Comparison of ENCODE assay signal across 7 cellular contexts in the genomic region with DNA sequence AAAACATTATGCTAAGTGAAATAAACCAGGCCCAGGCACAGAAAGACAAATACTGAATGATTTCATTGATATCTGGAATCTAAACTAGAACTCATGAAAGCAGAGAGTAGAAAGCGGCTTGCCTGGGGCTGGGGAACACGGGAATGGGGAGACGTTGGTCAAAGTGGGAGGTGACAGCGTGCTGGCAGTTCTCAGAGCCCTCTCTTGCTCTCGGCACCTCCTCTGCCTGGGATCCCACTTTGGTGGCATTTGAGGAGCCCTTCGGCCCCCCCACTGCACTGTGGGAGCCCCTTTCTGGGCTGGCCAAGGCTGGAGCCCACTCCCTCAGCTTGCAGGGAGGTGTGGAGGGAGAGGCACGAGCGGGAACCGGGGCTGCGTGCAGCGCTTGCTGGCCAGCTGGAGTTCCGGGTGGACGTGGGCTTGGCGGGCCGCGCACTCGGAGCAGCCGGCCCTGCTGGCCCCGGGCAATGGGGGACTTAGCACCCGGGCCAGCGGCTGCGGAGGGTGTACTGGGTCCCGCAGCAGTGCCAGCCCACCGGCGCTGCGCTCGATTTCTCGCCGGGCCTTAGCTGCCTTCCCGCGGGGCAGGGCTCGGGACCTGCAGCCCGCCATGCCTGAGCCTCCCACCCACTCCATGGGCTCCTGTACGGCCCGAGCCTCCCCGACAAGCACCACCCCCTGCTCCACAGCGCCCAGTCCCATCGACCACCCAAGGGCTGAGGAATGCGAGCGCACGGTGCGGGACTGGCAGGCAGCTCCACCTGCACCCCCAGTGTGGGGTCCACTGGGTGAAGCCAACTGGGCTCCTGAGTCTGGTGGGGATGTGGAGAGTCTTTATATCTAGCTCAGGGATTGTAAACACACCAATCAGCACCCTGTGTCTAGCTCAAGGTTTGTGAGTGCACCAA. TPM values are rescaled to one million over a fixed set of nuclear protein-coding genes. Genes with fewer than 3 reads are reported as not detected.
DNase-seq lines count a peak whose midpoint lies in the region; ATAC-seq and TF ChIP-seq lines count a peak whose summit lies in the region.
"Not testable (repeated sequence)": the region's sequence is repeated elsewhere in the genome, so short reads cannot be mapped to it uniquely, and the experiment has no call there.

No MANE protein-coding gene starts in this region.

- peaks cover 86% of the 10 kb centered on the region for H3K4me1 Mint-ChIP-seq in CD4-positive, alpha-beta T cell (ENCODE audit: low read depth)
- H3K4me1 Mint-ChIP-seq in activated B cell treated with CpG ODN at 0.5 μM for 24 hours (peaks cover 92% of the 10 kb centered on the region), immature natural killer cell (peaks cover 60 to 79% of the 10 kb centered on the region in 2 donors), osteocyte (ENCODE audit: unreplicated experiment) (peaks cover 21% of the 10 kb centered on the region)
- H3K4me1 Mint-ChIP-seq in activated T-cell treated with anti-CD3 and anti-CD28 coated beads, Interleukin-2, amount 50 U/mL, for 24 hours (ENCODE audit: low read depth) = peaks cover 91% of the 10 kb centered on the region
- H3K4me1 Mint-ChIP-seq in activated naive CD8-positive, alpha-beta T cell treated with anti-CD3 and anti-CD28 coated beads, Interleukin-2, amount 10 ng/mL, durations not matched to agents 7 days and 5 days = peaks cover 81% of the 10 kb centered on the region

- peaks cover 71% of the 10 kb centered on the region for H3K4me1 ChIP-seq in Karpas-422 (ENCODE audit: low read length)

- not testable (repeated sequence) for H3K27me3 ChIP-seq in CD4-positive, alpha-beta T cell (ENCODE audit: control insufficient read depth, insufficient read depth, low read length); Karpas-422 (ENCODE audit: low read length)

- not testable (repeated sequence) for H3K36me3 ChIP-seq in Karpas-422 (ENCODE audit: insufficient read depth, low read length)

- H3K9me2 ChIP-seq in Karpas-422 (replicated peaks; ENCODE audit: insufficient read depth, low read length) = not testable (repeated sequence)

- intact Hi-C loops in CD4-positive, alpha-beta T cell (cut with DNase I, micrococcal nuclease) = loop anchor here in 1 of 2 experiments (1.0 to 5.0 kb wide), 4 partner anchors 9 to 43 kb away; a partner anchor contains a TSS
- intact Hi-C loops in activated B cell treated with CpG ODN at 0.5 μM for 24 hours (cut with micrococcal nuclease) = not testable (repeated sequence)

- H3K27me3 Mint-ChIP-seq in CD4-positive, alpha-beta T cell; activated B cell treated with CpG ODN at 0.5 μM for 24 hours; activated T-cell treated with anti-CD3 and anti-CD28 coated beads, Interleukin-2, amount 50 U/mL, for 24 hours; activated naive CD8-positive, alpha-beta T cell treated with anti-CD3 and anti-CD28 coated beads, Interleukin-2, amount 10 ng/mL, durations not matched to agents 7 days and 5 days; osteocyte (ENCODE audit: unreplicated experiment): not testable (repeated sequence)
- H3K27me3 Mint-ChIP-seq in immature natural killer cell (ENCODE audit: low read depth in 3 of 3) = peaks cover 0 to 28% (median 11%) of the 10 kb centered on the region in 3 donors

- H3K4me3 Mint-ChIP-seq in CD4-positive, alpha-beta T cell = peak overlapping the region; percentile 38
- H3K4me3 Mint-ChIP-seq in activated B cell treated with CpG ODN at 0.5 μM for 24 hours; osteocyte (ENCODE audit: unreplicated experiment): not testable (repeated sequence)
- peak overlapping the region; percentile 88 for H3K4me3 Mint-ChIP-seq in activated T-cell treated with anti-CD3 and anti-CD28 coated beads, Interleukin-2, amount 50 U/mL, for 24 hours
- peak overlapping the region; percentile 48 for H3K4me3 Mint-ChIP-seq in activated naive CD8-positive, alpha-beta T cell treated with anti-CD3 and anti-CD28 coated beads, Interleukin-2, amount 10 ng/mL, durations not matched to agents 7 days and 5 days
- peak overlapping the region in 1 of 5 donors; percentile 32 for H3K4me3 Mint-ChIP-seq in immature natural killer cell

- peak overlapping the region; percentile 91 for H3K27ac ChIP-seq in CD4-positive, alpha-beta T cell (ENCODE audit: low read depth, low read length)
- H3K27ac ChIP-seq in Karpas-422 (ENCODE audit: low read length) = peak overlapping the region; percentile 77

- H3K4me2 ChIP-seq in Karpas-422 (ENCODE audit: low read depth, low read length, poor library complexity, severe bottlenecking) = not testable (repeated sequence)

- not testable (repeated sequence) for ATAC-seq in CD4-positive, alpha-beta T cell (ENCODE audit: poor library complexity); activated B cell treated with CpG ODN at 0.5 μM for 24 hours (ENCODE audit: low read depth); activated naive CD8-positive, alpha-beta T cell treated with anti-CD3 and anti-CD28 coated beads, Interleukin-2, amount 10 ng/mL, durations not matched to agents 7 days and 5 days (ENCODE audit: low read depth)

- POLR2A ChIA-PET in CD4-positive, alpha-beta T cell (lab: Charles Lee) = interaction anchor here (1.4 to 2.0 kb wide), 4 partner anchors 10 to 130 kb away, joined by 6 to 11 read pairs (median 8); no protein-coding TSS in a partner anchor
- POLR2A ChIA-PET in activated B cell treated with CpG ODN at 0.5 μM for 24 hours (lab: Charles Lee) = interaction anchor here (1.2 to 6.7 kb wide), 3 partner anchors 32 to 51 kb away, joined by 5 to 93 read pairs (median 21); no protein-coding TSS in a partner anchor
- POLR2A ChIA-PET in activated naive CD8-positive, alpha-beta T cell treated with anti-CD3 and anti-CD28 coated beads, Interleukin-2, amount 10 ng/mL, durations not matched to agents 7 days and 5 days (lab: Charles Lee) = interaction anchor here (1.5 to 2.2 kb wide), 2 partner anchors 10 to 80 kb away, joined by 4 to 6 read pairs; no protein-coding TSS in a partner anchor

- not testable (repeated sequence) for TF ChIP-seq CTCF in CD4-positive, alpha-beta T cell (IDR thresholded peaks at IDR 0.05); activated B cell treated with CpG ODN at 0.5 μM for 24 hours (IDR thresholded peaks at IDR 0.05); osteocyte (IDR thresholded peaks at IDR 0.05)

- H4K20me1 ChIP-seq in Karpas-422 (ENCODE audit: insufficient read depth, low read depth, low read length) = not testable (repeated sequence)

- H3K79me2 ChIP-seq in Karpas-422 (ENCODE audit: low read length) = not testable (repeated sequence)

- H3K27ac Mint-ChIP-seq in CD4-positive, alpha-beta T cell = peak overlapping the region; percentile 95
- H3K27ac Mint-ChIP-seq in activated B cell treated with CpG ODN at 0.5 μM for 24 hours (peak overlapping the region; percentile 97), immature natural killer cell (peak overlapping the region; percentile 96 to 100 (median 98))
- peak overlapping the region; percentile 100 for H3K27ac Mint-ChIP-seq in activated T-cell treated with anti-CD3 and anti-CD28 coated beads, Interleukin-2, amount 50 U/mL, for 24 hours
- H3K27ac Mint-ChIP-seq in activated naive CD8-positive, alpha-beta T cell treated with anti-CD3 and anti-CD28 coated beads, Interleukin-2, amount 10 ng/mL, durations not matched to agents 7 days and 5 days = peak overlapping the region; percentile 100
- not testable (repeated sequence) for H3K27ac Mint-ChIP-seq in osteocyte (ENCODE audit: unreplicated experiment)

- H3K9me3 Mint-ChIP-seq in CD4-positive, alpha-beta T cell; activated B cell treated with CpG ODN at 0.5 μM for 24 hours; activated T-cell treated with anti-CD3 and anti-CD28 coated beads, Interleukin-2, amount 50 U/mL, for 24 hours; activated naive CD8-positive, alpha-beta T cell treated with anti-CD3 and anti-CD28 coated beads, Interleukin-2, amount 10 ng/mL, durations not matched to agents 7 days and 5 days; immature natural killer cell; osteocyte (ENCODE audit: unreplicated experiment): not testable (repeated sequence)

- not testable (repeated sequence) for H3K4me3 ChIP-seq in Karpas-422 (ENCODE audit: low read length)

- H3K36me3 Mint-ChIP-seq in CD4-positive, alpha-beta T cell (ENCODE audit: low read depth); activated B cell treated with CpG ODN at 0.5 μM for 24 hours (ENCODE audit: low read depth); activated T-cell treated with anti-CD3 and anti-CD28 coated beads, Interleukin-2, amount 50 U/mL, for 24 hours (ENCODE audit: low read depth); immature natural killer cell; osteocyte (ENCODE audit: unreplicated experiment): not testable (repeated sequence)
- H3K36me3 Mint-ChIP-seq in activated naive CD8-positive, alpha-beta T cell treated with anti-CD3 and anti-CD28 coated beads, Interleukin-2, amount 10 ng/mL, durations not matched to agents 7 days and 5 days = peaks cover 29% of the 10 kb centered on the region

- CTCF ChIA-PET in CD4-positive, alpha-beta T cell (lab: Charles Lee) = interaction anchor here (1.4 kb wide), 1 partner anchor 75 kb away, joined by 3 read pairs; no protein-coding TSS in a partner anchor
- CTCF ChIA-PET in activated B cell treated with CpG ODN at 0.5 μM for 24 hours (lab: Charles Lee) = not testable (repeated sequence)

- not testable (repeated sequence) for H3K9me3 ChIP-seq in CD4-positive, alpha-beta T cell (ENCODE audit: control insufficient read depth, low read length); Karpas-422 (ENCODE audit: low read length)

- DNase-seq in CD4-positive, alpha-beta T cell; Karpas-422; activated B cell treated with CpG ODN at 0.5 μM for 24 hours; activated T-cell treated with anti-CD3 and anti-CD28 coated beads, Interleukin-2, amount 50 U/mL, for 24 hours; activated naive CD8-positive, alpha-beta T cell treated with anti-CD3 and anti-CD28 coated beads, Interleukin-2, amount 10 ng/mL, durations not matched to agents 7 days and 5 days; immature natural killer cell: not testable (repeated sequence)
- DNase-seq in osteocyte (ENCODE audit: extremely low spot score, unreplicated experiment) = peak; percentile 57

- H3K9ac ChIP-seq in Karpas-422 (ENCODE audit: low read length) = not testable (repeated sequence)

- H2AFZ ChIP-seq in Karpas-422 (ENCODE audit: low read length) = not testable (repeated sequence)

RNA-seq across cellular contexts. Expression of a gene that starts 18.4 kb away (rescaled TPM):
- total RNA-seq in CD4-positive, alpha-beta T cell = 10 to 100 TPM; 58.3 to 58.4 TPM
- 0.22 TPM in 1 of 2 replicates, not detected in the other for total RNA-seq in Karpas-422 (2014; rRNA removed; shearing (Covaris generic); ENCODE audit: low replicate concordance)
- total RNA-seq in activated B cell treated with CpG ODN at 0.5 μM for 24 hours = 59.9 and 60.5 TPM in 2 replicates
- 10 to 100 TPM; 58.6 to 59.8 TPM for total RNA-seq in activated naive CD8-positive, alpha-beta T cell treated with anti-CD3 and anti-CD28 coated beads, Interleukin-2, amount 10 ng/mL, durations not matched to agents 7 days and 5 days
- 100 to 1,000 TPM; 108 to 164 (median 162) TPM for polyA plus RNA-seq in immature natural killer cell
- total RNA-seq in osteocyte = 13.7 and 14.8 TPM in 2 replicates

RNA-seq across cellular contexts. Expression of a gene that starts 43.1 kb away (rescaled TPM):
- total RNA-seq in CD4-positive, alpha-beta T cell = 10 to 100 TPM; 25.8 to 27.4 TPM
- 55.6 and 107 TPM in 2 replicates for total RNA-seq in Karpas-422 (2014; rRNA removed; shearing (Covaris generic); ENCODE audit: low replicate concordance)
- 142 and 149 TPM in 2 replicates for total RNA-seq in activated B cell treated with CpG ODN at 0.5 μM for 24 hours
- 10 to 100 TPM; 56.4 to 56.8 TPM for total RNA-seq in activated naive CD8-positive, alpha-beta T cell treated with anti-CD3 and anti-CD28 coated beads, Interleukin-2, amount 10 ng/mL, durations not matched to agents 7 days and 5 days
- 10 to 100 TPM; 20.7 to 50.4 (median 21.7) TPM for polyA plus RNA-seq in immature natural killer cell
- 0.34 and 0.48 TPM in 2 replicates for total RNA-seq in osteocyte

Comparison
In these comparisons a context has a peak if more than half of its experiments do, and no peak if none do; other contexts are left out.
1. RNA of a gene that starts 18.4 kb away (total RNA-seq): 59.9 to 60.5 TPM in activated B cell treated with CpG ODN at 0.5 μM for 24 hours, 58.6 to 59.8 TPM in activated naive CD8-positive, alpha-beta T cell treated with anti-CD3 and anti-CD28 coated beads, Interleukin-2, amount 10 ng/mL, durations not matched to agents 7 days and 5 days, 58.3 to 58.4 TPM in CD4-positive, alpha-beta T cell and 13.7 to 14.8 TPM in osteocyte; 0.22 TPM in Karpas-422; every median in the first group is over 10 times any median in the second.
2. RNA of a gene that starts 43.1 kb away (total RNA-seq): 142 to 149 TPM in activated B cell treated with CpG ODN at 0.5 μM for 24 hours, 55.6 to 107 TPM in Karpas-422, 56.4 to 56.8 TPM in activated naive CD8-positive, alpha-beta T cell treated with anti-CD3 and anti-CD28 coated beads, Interleukin-2, amount 10 ng/mL, durations not matched to agents 7 days and 5 days and 25.8 to 27.4 TPM in CD4-positive, alpha-beta T cell; 0.34 to 0.48 TPM in osteocyte; every median in the first group is over 10 times any median in the second.